In genomic region chr11:112529071-112529470, GRCh38 we compare ENCODE assay signal across 39 cellular contexts.
"Had no signal": no experiment of that assay in that cellular context is flagged by ENCODE, and none has a peak within 500 bp of the region (broad histone marks: within the 10 kb centered on the region; RNA-seq: fewer than 3 reads in every experiment).

No MANE protein-coding gene starts in this region.

- H3K27ac Mint-ChIP-seq: activated naive CD4-positive, alpha-beta T cell treated with anti-CD3 and anti-CD28 coated beads for 36 hours; activated naive CD4-positive, alpha-beta T cell treated with anti-CD3 and anti-CD28 coated beads, Interleukin-2, amount 10 ng/mL, durations not matched to agents 7 days and 5 days; activated naive CD4-positive, alpha-beta T cell treated with anti-CD3 and anti-CD28 coated beads, Interleukin-2, amount 50 U/mL, for 24 hours; activated naive CD4-positive, alpha-beta T cell treated with anti-CD3 and anti-CD28 coated beads, Interleukin-2, amount 50 U/mL, for 72 hours; activated naive CD8-positive, alpha-beta T cell; activated naive CD8-positive, alpha-beta T cell treated with anti-CD3 and anti-CD28 coated beads for 36 hours; activated naive CD8-positive, alpha-beta T cell treated with anti-CD3 and anti-CD28 coated beads, Interleukin-2, amount 10 ng/mL, durations not matched to agents 7 days and 5 days; activated naive CD8-positive, alpha-beta T cell treated with anti-CD3 and anti-CD28 coated beads, Interleukin-2, amount 50 U/mL, for 24 hours; activated T-cell treated with anti-CD3 and anti-CD28 coated beads, Interleukin-2, amount 50 U/mL, for 24 hours; activated T-cell treated with anti-CD3 and anti-CD28 coated beads, Interleukin-2, amount 50 U/mL, for 72 hours; activated T-helper 1 cell treated with anti-CD3 and anti-CD28 coated beads, Interleukin-12 subunit alpha, Interleukin-12 subunit beta, Interleukin-2, Interleukin-4 antibody, amounts not matched to agents 30 ng/mL and 10 ng/mL and 1 ng/mL, durations not matched to agents 14 hours and 24 hours and 36 hours; activated T-helper 17 cell treated with anti-CD3 and anti-CD28 coated beads, Interleukin-2, amount 50 U/mL, for 72 hours; activated T-helper 2 cell treated with anti-CD3 and anti-CD28 coated beads, Interferon-gamma antibody, Interleukin-2, Interleukin-4, amounts not matched to agents 10 μg/mL and 5 μg/mL and 100 μg/mL, durations not matched to agents 14 hours and 24 hours and 36 hours; brain had no signal

- DNase-seq: activated effector memory CD4-positive, alpha-beta T cell treated with anti-CD3 and anti-CD28 coated beads, Interleukin-2, amount 50 U/mL, for 16 hours; activated effector memory CD4-positive, alpha-beta T cell treated with Interleukin-2 at 50 U/mL for 16 hours; activated gamma-delta T cell; activated gamma-delta T cell treated with Interleukin-2 at 50 U/mL for 16 hours; activated naive CD4-positive, alpha-beta T cell; activated naive CD4-positive, alpha-beta T cell treated with anti-CD3 and anti-CD28 coated beads for 36 hours; activated naive CD4-positive, alpha-beta T cell treated with anti-CD3 and anti-CD28 coated beads, Interleukin-2, amount 10 ng/mL, durations not matched to agents 7 days and 5 days; activated naive CD4-positive, alpha-beta T cell treated with anti-CD3 and anti-CD28 coated beads, Interleukin-2, amount 50 U/mL, for 16 hours; activated naive CD4-positive, alpha-beta T cell treated with Interleukin-2 at 50 U/mL for 16 hours; activated naive CD8-positive, alpha-beta T cell treated with anti-CD3 and anti-CD28 coated beads for 36 hours; activated naive CD8-positive, alpha-beta T cell treated with anti-CD3 and anti-CD28 coated beads, Interleukin-2, amount 10 ng/mL, durations not matched to agents 7 days and 5 days; activated naive CD8-positive, alpha-beta T cell treated with anti-CD3 and anti-CD28 coated beads, Interleukin-2, amount 50 U/mL, for 24 hours; activated T-cell treated with anti-CD3 and anti-CD28 coated beads, Interleukin-2, amount 50 U/mL, for 1 hour; activated T-cell treated with anti-CD3 and anti-CD28 coated beads, Interleukin-2, amount 50 U/mL, for 24 hours; activated T-cell treated with anti-CD3 and anti-CD28 coated beads, Interleukin-2, amount 50 U/mL, for 4 hours; activated T-cell treated with anti-CD3 and anti-CD28 coated beads, Interleukin-2, amount 50 U/mL, for 48 hours; activated T-cell treated with anti-CD3 and anti-CD28 coated beads, Interleukin-2, amount 50 U/mL, for 72 hours; adrenal gland; amniotic stem cell; amygdala; anterior cingulate cortex; aorta; body of pancreas; brain microvascular endothelial cell; caudate nucleus; central memory CD4-positive, alpha-beta T cell; cerebellar nuclear complex had no signal

- H3K9me3 Mint-ChIP-seq: activated naive CD4-positive, alpha-beta T cell treated with anti-CD3 and anti-CD28 coated beads for 36 hours; activated naive CD4-positive, alpha-beta T cell treated with anti-CD3 and anti-CD28 coated beads, Interleukin-2, amount 10 ng/mL, durations not matched to agents 7 days and 5 days; activated naive CD4-positive, alpha-beta T cell treated with anti-CD3 and anti-CD28 coated beads, Interleukin-2, amount 50 U/mL, for 24 hours; activated naive CD4-positive, alpha-beta T cell treated with anti-CD3 and anti-CD28 coated beads, Interleukin-2, amount 50 U/mL, for 72 hours; activated naive CD8-positive, alpha-beta T cell treated with anti-CD3 and anti-CD28 coated beads for 36 hours; activated naive CD8-positive, alpha-beta T cell treated with anti-CD3 and anti-CD28 coated beads, Interleukin-2, amount 10 ng/mL, durations not matched to agents 7 days and 5 days; activated naive CD8-positive, alpha-beta T cell treated with anti-CD3 and anti-CD28 coated beads, Interleukin-2, amount 50 U/mL, for 24 hours; activated T-cell treated with anti-CD3 and anti-CD28 coated beads, Interleukin-2, amount 50 U/mL, for 24 hours; activated T-cell treated with anti-CD3 and anti-CD28 coated beads, Interleukin-2, amount 50 U/mL, for 4 hours; activated T-cell treated with anti-CD3 and anti-CD28 coated beads, Interleukin-2, amount 50 U/mL, for 72 hours; activated T-helper 1 cell treated with anti-CD3 and anti-CD28 coated beads, Interleukin-12 subunit alpha, Interleukin-12 subunit beta, Interleukin-2, Interleukin-4 antibody, amounts not matched to agents 30 ng/mL and 10 ng/mL and 1 ng/mL, durations not matched to agents 14 hours and 24 hours and 36 hours; activated T-helper 17 cell treated with anti-CD3 and anti-CD28 coated beads, Interleukin-2, amount 50 U/mL, for 72 hours; activated T-helper 2 cell treated with anti-CD3 and anti-CD28 coated beads, Interferon-gamma antibody, Interleukin-2, Interleukin-4, amounts not matched to agents 10 μg/mL and 5 μg/mL and 100 μg/mL, durations not matched to agents 14 hours and 24 hours and 36 hours; central memory CD8-positive, alpha-beta T cell had no signal

- FAIRE-seq: astrocyte had no signal

- H3K27me3 ChIP-seq: adrenal gland, ascending aorta, body of pancreas, brain microvascular endothelial cell, cardiac muscle cell had no signal

- H3K36me3 Mint-ChIP-seq: activated naive CD4-positive, alpha-beta T cell treated with anti-CD3 and anti-CD28 coated beads, Interleukin-2, amount 10 ng/mL, durations not matched to agents 7 days and 5 days; activated naive CD4-positive, alpha-beta T cell treated with anti-CD3 and anti-CD28 coated beads, Interleukin-2, amount 50 U/mL, for 24 hours; activated naive CD4-positive, alpha-beta T cell treated with anti-CD3 and anti-CD28 coated beads, Interleukin-2, amount 50 U/mL, for 72 hours; activated naive CD8-positive, alpha-beta T cell; activated naive CD8-positive, alpha-beta T cell treated with anti-CD3 and anti-CD28 coated beads for 36 hours; activated naive CD8-positive, alpha-beta T cell treated with anti-CD3 and anti-CD28 coated beads, Interleukin-2, amount 10 ng/mL, durations not matched to agents 7 days and 5 days; brain had no signal

- H3K9me3 ChIP-seq: adrenal gland, ascending aorta, body of pancreas, breast epithelium had no signal

- H3K4me3 Mint-ChIP-seq: activated naive CD4-positive, alpha-beta T cell treated with anti-CD3 and anti-CD28 coated beads for 36 hours; activated naive CD4-positive, alpha-beta T cell treated with anti-CD3 and anti-CD28 coated beads, Interleukin-2, amount 10 ng/mL, durations not matched to agents 7 days and 5 days; activated naive CD4-positive, alpha-beta T cell treated with anti-CD3 and anti-CD28 coated beads, Interleukin-2, amount 50 U/mL, for 24 hours; activated naive CD8-positive, alpha-beta T cell; activated naive CD8-positive, alpha-beta T cell treated with anti-CD3 and anti-CD28 coated beads for 36 hours; activated naive CD8-positive, alpha-beta T cell treated with anti-CD3 and anti-CD28 coated beads, Interleukin-2, amount 10 ng/mL, durations not matched to agents 7 days and 5 days; activated naive CD8-positive, alpha-beta T cell treated with anti-CD3 and anti-CD28 coated beads, Interleukin-2, amount 50 U/mL, for 24 hours; activated T-cell treated with anti-CD3 and anti-CD28 coated beads, Interleukin-2, amount 50 U/mL, for 24 hours; activated T-cell treated with anti-CD3 and anti-CD28 coated beads, Interleukin-2, amount 50 U/mL, for 4 hours; activated T-cell treated with anti-CD3 and anti-CD28 coated beads, Interleukin-2, amount 50 U/mL, for 72 hours; activated T-helper 1 cell treated with anti-CD3 and anti-CD28 coated beads, Interleukin-12 subunit alpha, Interleukin-12 subunit beta, Interleukin-2, Interleukin-4 antibody, amounts not matched to agents 30 ng/mL and 10 ng/mL and 1 ng/mL, durations not matched to agents 14 hours and 24 hours and 36 hours; activated T-helper 17 cell treated with anti-CD3 and anti-CD28 coated beads, Interleukin-2, amount 50 U/mL, for 72 hours; brain; central memory CD8-positive, alpha-beta T cell had no signal

- H3K36me3 ChIP-seq: adrenal gland, ascending aorta, brain microvascular endothelial cell, breast epithelium, cardiac muscle cell had no signal

- H3K4me1 Mint-ChIP-seq: activated naive CD4-positive, alpha-beta T cell treated with anti-CD3 and anti-CD28 coated beads, Interleukin-2, amount 10 ng/mL, durations not matched to agents 7 days and 5 days; activated naive CD8-positive, alpha-beta T cell treated with anti-CD3 and anti-CD28 coated beads, Interleukin-2, amount 10 ng/mL, durations not matched to agents 7 days and 5 days; central memory CD8-positive, alpha-beta T cell had no signal

- H3K27ac ChIP-seq: adrenal gland, ascending aorta, body of pancreas, brain microvascular endothelial cell, breast epithelium, cardiac muscle cell had no signal

- ATAC-seq: activated naive CD4-positive, alpha-beta T cell treated with anti-CD3 and anti-CD28 coated beads, Interleukin-2, amount 50 U/mL, for 72 hours; activated naive CD8-positive, alpha-beta T cell treated with anti-CD3 and anti-CD28 coated beads, Interleukin-2, amount 50 U/mL, for 24 hours; activated T-cell treated with anti-CD3 and anti-CD28 coated beads, Interleukin-2, amount 50 U/mL, for 4 hours; activated T-cell treated with anti-CD3 and anti-CD28 coated beads, Interleukin-2, amount 50 U/mL, for 72 hours; activated T-helper 17 cell treated with anti-CD3 and anti-CD28 coated beads, Interleukin-2, amount 50 U/mL, for 72 hours; body of pancreas had no signal

- H3K4me3 ChIP-seq: adrenal gland, ascending aorta, body of pancreas, breast epithelium, cardiac muscle cell had no signal

- H3K4me1 ChIP-seq: breast epithelium had no signal
